Comparison of ENCODE assay signal across 1 cellular context in genomic region chr1:45304311-45305081, GRCh38.
TF ChIP-seq lines count a peak whose summit lies in the region.

No MANE protein-coding gene starts in this region.

TF ChIP-seq in HepG2, 621 proteins besides CTCF, POLR2A, EP300 and RAD21 (continued from another document and continues in another):
- TF ChIP-seq SOX6 (IDR thresholded peaks at IDR 0.05), result no peak
- no peak for TF ChIP-seq SOX6 (CRISPR knock-in tag; IDR thresholded peaks at IDR 0.05)
- TF ChIP-seq SIX1 (CRISPR knock-in tag; IDR thresholded peaks at IDR 0.05; ENCODE audit: borderline replicate concordance), result no peak
- TF ChIP-seq ZNF407 (CRISPR knock-in tag; IDR thresholded peaks at IDR 0.05; ENCODE audit: not compliant biosample characterization), result peak; percentile 44
- no peak for TF ChIP-seq MEIS2 (CRISPR knock-in tag; IDR thresholded peaks at IDR 0.05)
- TF ChIP-seq BRF2 (CRISPR knock-in tag; IDR thresholded peaks at IDR 0.05), result no peak
- TF ChIP-seq KLF13 (CRISPR knock-in tag; IDR thresholded peaks at IDR 0.05), result no peak
- no peak for TF ChIP-seq ZSCAN31 (CRISPR knock-in tag; IDR thresholded peaks at IDR 0.05; ENCODE audit: low read depth)
- no peak for TF ChIP-seq ZNF30 (CRISPR knock-in tag; IDR thresholded peaks at IDR 0.05)
- TF ChIP-seq ZNF276 (CRISPR knock-in tag; IDR thresholded peaks at IDR 0.05; ENCODE audit: low read depth), result no peak
- no peak for TF ChIP-seq PHF8 (CRISPR knock-in tag; IDR thresholded peaks at IDR 0.05)
- TF ChIP-seq TERF1 (CRISPR knock-in tag; IDR thresholded peaks at IDR 0.05), result no peak
- TF ChIP-seq RFXANK (CRISPR knock-in tag; IDR thresholded peaks at IDR 0.05), result no peak
- no peak for TF ChIP-seq BRD4 (CRISPR knock-in tag; IDR thresholded peaks at IDR 0.05)
- TF ChIP-seq SUZ12 (IDR thresholded peaks at IDR 0.05; ENCODE audit: low read depth, low read length), result no peak
- TF ChIP-seq ZNF660 (CRISPR knock-in tag; IDR thresholded peaks at IDR 0.05; ENCODE audit: borderline replicate concordance, low read depth), result no peak
- no peak for TF ChIP-seq ZNF230 (CRISPR knock-in tag; IDR thresholded peaks at IDR 0.05)
- no peak for TF ChIP-seq ZNF7 (CRISPR knock-in tag; IDR thresholded peaks at IDR 0.05)
- TF ChIP-seq NFE2 (CRISPR knock-in tag; IDR thresholded peaks at IDR 0.05), result no peak
- peak; percentile 8; the same call in 1 of the 2 replicates for TF ChIP-seq ZNF687 (CRISPR knock-in tag; IDR thresholded peaks at IDR 0.05)
- TF ChIP-seq ETV6 (CRISPR knock-in tag; conservative IDR thresholded peaks at IDR 0.05), result no peak
- TF ChIP-seq STAG1 (CRISPR knock-in tag; IDR thresholded peaks at IDR 0.05), result no peak
- TF ChIP-seq NFIC (IDR thresholded peaks at IDR 0.05; ENCODE audit: low read length), result no peak
- no peak for TF ChIP-seq ZNF180 (CRISPR knock-in tag; IDR thresholded peaks at IDR 0.05; ENCODE audit: borderline replicate concordance, low read depth)
- TF ChIP-seq CSRNP1 (CRISPR knock-in tag; IDR thresholded peaks at IDR 0.05), result no peak
- no peak for TF ChIP-seq MEIS1 (CRISPR knock-in tag; IDR thresholded peaks at IDR 0.05; ENCODE audit: borderline replicate concordance)
- TF ChIP-seq ZNF75D (CRISPR knock-in tag; IDR thresholded peaks at IDR 0.05; ENCODE audit: borderline replicate concordance), result no peak
- TF ChIP-seq MTERF4 (CRISPR knock-in tag; IDR thresholded peaks at IDR 0.05), result no peak
- no peak for TF ChIP-seq ZNF296 (CRISPR knock-in tag; conservative IDR thresholded peaks at IDR 0.05)
- TF ChIP-seq GLI4 (CRISPR knock-in tag; IDR thresholded peaks at IDR 0.05; ENCODE audit: borderline replicate concordance), result no peak; the same call in 1 of the 2 replicates
- TF ChIP-seq ZBTB37 (CRISPR knock-in tag; IDR thresholded peaks at IDR 0.05), result no peak
- TF ChIP-seq TFAP4 (IDR thresholded peaks at IDR 0.05; ENCODE audit: borderline replicate concordance, low read depth), result no peak
- TF ChIP-seq KDM4B (CRISPR knock-in tag; IDR thresholded peaks at IDR 0.05), result no peak; the same call in 1 of the 2 replicates
